In the genomic region with DNA sequence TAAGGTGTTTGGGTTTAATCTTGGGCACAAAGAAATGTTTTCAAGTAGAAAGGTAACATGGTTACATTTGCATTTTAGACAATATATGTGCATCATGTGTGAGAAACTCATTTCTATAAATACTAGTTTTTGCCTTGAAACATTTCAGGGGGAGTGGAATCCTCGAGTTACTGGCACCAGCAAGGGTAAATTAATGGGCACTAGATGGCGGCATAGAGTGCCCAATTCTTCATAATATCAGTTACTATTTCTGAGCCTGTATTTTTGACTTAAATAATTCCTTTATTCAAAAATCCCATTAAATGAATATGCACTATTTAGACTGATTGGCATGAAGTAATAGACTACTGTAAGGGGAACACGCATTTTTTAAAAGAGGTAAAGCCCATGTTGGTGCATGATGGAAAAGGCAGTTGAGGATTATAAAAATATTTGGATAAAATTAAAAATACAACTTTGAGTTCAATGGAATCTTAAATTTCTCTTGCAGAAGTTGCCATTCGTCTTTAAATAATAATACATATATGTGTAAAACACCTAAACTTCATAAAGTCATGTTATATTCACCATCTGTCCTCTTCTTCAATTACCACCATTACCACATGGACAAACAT, we compare ENCODE assay signal across 1 cellular context.
TF ChIP-seq lines count a peak whose summit lies in the region.

No MANE protein-coding gene starts in this region.

TF ChIP-seq in GM23338, 12 proteins besides CTCF, POLR2A, EP300 and RAD21 (continued from another document):
- TF ChIP-seq, protein P1, sequence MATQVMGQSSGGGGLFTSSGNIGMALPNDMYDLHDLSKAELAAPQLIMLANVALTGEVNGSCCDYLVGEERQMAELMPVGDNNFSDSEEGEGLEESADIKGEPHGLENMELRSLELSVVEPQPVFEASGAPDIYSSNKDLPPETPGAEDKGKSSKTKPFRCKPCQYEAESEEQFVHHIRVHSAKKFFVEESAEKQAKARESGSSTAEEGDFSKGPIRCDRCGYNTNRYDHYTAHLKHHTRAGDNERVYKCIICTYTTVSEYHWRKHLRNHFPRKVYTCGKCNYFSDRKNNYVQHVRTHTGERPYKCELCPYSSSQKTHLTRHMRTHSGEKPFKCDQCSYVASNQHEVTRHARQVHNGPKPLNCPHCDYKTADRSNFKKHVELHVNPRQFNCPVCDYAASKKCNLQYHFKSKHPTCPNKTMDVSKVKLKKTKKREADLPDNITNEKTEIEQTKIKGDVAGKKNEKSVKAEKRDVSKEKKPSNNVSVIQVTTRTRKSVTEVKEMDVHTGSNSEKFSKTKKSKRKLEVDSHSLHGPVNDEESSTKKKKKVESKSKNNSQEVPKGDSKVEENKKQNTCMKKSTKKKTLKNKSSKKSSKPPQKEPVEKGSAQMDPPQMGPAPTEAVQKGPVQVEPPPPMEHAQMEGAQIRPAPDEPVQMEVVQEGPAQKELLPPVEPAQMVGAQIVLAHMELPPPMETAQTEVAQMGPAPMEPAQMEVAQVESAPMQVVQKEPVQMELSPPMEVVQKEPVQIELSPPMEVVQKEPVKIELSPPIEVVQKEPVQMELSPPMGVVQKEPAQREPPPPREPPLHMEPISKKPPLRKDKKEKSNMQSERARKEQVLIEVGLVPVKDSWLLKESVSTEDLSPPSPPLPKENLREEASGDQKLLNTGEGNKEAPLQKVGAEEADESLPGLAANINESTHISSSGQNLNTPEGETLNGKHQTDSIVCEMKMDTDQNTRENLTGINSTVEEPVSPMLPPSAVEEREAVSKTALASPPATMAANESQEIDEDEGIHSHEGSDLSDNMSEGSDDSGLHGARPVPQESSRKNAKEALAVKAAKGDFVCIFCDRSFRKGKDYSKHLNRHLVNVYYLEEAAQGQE (IDR thresholded peaks at IDR 0.05; ENCODE audit: unreplicated experiment): no peak
- TF ChIP-seq EZH2 (IDR thresholded peaks at IDR 0.05; ENCODE audit: low read depth, unreplicated experiment): no peak
- TF ChIP-seq, protein P2, sequence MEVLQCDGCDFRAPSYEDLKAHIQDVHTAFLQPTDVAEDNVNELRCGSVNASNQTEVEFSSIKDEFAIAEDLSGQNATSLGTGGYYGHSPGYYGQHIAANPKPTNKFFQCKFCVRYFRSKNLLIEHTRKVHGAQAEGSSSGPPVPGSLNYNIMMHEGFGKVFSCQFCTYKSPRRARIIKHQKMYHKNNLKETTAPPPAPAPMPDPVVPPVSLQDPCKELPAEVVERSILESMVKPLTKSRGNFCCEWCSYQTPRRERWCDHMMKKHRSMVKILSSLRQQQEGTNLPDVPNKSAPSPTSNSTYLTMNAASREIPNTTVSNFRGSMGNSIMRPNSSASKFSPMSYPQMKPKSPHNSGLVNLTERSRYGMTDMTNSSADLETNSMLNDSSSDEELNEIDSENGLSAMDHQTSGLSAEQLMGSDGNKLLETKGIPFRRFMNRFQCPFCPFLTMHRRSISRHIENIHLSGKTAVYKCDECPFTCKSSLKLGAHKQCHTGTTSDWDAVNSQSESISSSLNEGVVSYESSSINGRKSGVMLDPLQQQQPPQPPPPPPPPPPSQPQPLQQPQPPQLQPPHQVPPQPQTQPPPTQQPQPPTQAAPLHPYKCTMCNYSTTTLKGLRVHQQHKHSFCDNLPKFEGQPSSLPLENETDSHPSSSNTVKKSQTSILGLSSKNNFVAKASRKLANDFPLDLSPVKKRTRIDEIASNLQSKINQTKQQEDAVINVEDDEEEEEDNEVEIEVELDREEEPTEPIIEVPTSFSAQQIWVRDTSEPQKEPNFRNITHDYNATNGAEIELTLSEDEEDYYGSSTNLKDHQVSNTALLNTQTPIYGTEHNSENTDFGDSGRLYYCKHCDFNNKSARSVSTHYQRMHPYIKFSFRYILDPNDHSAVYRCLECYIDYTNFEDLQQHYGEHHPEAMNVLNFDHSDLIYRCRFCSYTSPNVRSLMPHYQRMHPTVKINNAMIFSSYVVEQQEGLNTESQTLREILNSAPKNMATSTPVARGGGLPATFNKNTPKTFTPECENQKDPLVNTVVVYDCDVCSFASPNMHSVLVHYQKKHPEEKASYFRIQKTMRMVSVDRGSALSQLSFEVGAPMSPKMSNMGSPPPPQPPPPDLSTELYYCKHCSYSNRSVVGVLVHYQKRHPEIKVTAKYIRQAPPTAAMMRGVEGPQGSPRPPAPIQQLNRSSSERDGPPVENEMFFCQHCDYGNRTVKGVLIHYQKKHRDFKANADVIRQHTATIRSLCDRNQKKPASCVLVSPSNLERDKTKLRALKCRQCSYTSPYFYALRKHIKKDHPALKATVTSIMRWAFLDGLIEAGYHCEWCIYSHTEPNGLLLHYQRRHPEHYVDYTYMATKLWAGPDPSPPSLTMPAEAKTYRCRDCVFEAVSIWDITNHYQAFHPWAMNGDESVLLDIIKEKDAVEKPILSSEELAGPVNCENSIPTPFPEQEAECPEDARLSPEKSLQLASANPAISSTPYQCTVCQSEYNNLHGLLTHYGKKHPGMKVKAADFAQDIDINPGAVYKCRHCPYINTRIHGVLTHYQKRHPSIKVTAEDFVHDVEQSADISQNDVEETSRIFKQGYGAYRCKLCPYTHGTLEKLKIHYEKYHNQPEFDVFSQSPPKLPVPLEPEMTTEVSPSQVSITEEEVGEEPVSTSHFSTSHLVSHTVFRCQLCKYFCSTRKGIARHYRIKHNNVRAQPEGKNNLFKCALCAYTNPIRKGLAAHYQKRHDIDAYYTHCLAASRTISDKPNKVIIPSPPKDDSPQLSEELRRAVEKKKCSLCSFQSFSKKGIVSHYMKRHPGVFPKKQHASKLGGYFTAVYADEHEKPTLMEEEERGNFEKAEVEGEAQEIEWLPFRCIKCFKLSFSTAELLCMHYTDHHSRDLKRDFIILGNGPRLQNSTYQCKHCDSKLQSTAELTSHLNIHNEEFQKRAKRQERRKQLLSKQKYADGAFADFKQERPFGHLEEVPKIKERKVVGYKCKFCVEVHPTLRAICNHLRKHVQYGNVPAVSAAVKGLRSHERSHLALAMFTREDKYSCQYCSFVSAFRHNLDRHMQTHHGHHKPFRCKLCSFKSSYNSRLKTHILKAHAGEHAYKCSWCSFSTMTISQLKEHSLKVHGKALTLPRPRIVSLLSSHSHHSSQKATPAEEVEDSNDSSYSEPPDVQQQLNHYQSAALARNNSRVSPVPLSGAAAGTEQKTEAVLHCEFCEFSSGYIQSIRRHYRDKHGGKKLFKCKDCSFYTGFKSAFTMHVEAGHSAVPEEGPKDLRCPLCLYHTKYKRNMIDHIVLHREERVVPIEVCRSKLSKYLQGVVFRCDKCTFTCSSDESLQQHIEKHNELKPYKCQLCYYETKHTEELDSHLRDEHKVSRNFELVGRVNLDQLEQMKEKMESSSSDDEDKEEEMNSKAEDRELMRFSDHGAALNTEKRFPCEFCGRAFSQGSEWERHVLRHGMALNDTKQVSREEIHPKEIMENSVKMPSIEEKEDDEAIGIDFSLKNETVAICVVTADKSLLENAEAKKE (CRISPR knock-in tag; IDR thresholded peaks at IDR 0.05): no peak
TF ChIP-seq in GM23338: peak in this region for 0.
